Comparison of ENCODE assay signal across 7 cellular contexts in the genomic region with DNA sequence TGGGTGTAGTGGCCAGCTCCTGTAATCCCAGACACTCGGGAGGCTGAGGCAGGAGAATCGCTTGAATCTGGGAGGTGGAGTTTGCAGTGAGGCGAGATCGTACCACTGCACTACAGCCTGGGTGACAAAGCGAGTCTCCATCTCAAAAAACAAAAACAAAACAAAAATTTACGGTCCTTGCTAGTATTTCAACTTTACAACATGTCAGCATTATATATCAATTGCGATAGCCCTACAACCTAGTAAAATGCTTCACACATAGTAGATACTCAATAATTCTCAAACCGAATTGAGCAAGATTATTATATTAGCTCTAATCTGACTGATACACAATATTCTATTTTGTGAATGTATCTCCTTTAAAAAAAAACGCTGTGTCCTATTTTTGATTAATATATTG.
"Had no signal": no experiment of that assay in that cellular context is flagged by ENCODE, and none has a peak within 500 bp of the region (broad histone marks: within the 10 kb centered on the region; RNA-seq: fewer than 3 reads in every experiment).

No MANE protein-coding gene starts in this region.

- DNase-seq: H7, HFFc6, KG1 had no signal

- H3K27ac ChIP-seq: HL-60 had no signal

- H3K4me2 ChIP-seq: GM23338 had no signal

- H3K9me3 ChIP-seq: HAP-1 had no signal

- H3K4me3 ChIP-seq: GM23338, HAP-1 had no signal

- H3K36me3 ChIP-seq: HAP-1 had no signal

- ATAC-seq: GM23338, HCT116 had no signal

- H2AFZ ChIP-seq: GM23338 had no signal
